In genomic region chr11:95991545-95991944, GRCh38 we compare ENCODE assay signal across 14 cellular contexts.
DNase-seq lines count a peak whose midpoint lies in the region; ATAC-seq and TF ChIP-seq lines count a peak whose summit lies in the region.
"Had no signal": no experiment of that assay in that cellular context is flagged by ENCODE, and none has a peak within 500 bp of the region (broad histone marks: within the 10 kb centered on the region; RNA-seq: fewer than 3 reads in every experiment).

No MANE protein-coding gene starts in this region.

- H3K27ac ChIP-seq in left lung = peak overlapping the region; percentile 46 to 69
- peak overlapping the region; percentile 69 for H3K27ac ChIP-seq in subcutaneous abdominal adipose tissue (ENCODE audit: low read depth, low read length)
- H3K27ac ChIP-seq: gastrocnemius medialis, VCaP had no signal

- POLR2A ChIA-PET in WTC11 (lab: Charles Lee) = no interaction called here
- POLR2A ChIA-PET in HEK293T (lab: Yijun Ruan, JAX) = no interaction called here

- no peaks in the 10 kb centered on the region for H3K27me3 ChIP-seq in left lung
- H3K27me3 ChIP-seq in subcutaneous abdominal adipose tissue (ENCODE audit: control insufficient read depth in 5 of 5, insufficient read depth in 4 of 5, low read length in 5 of 5) = no peaks in the 10 kb centered on the region
- H3K27me3 ChIP-seq: dorsolateral prefrontal cortex, gastrocnemius medialis had no signal

- intact Hi-C loops in left lung (cut with DNase I) = no loop called here

- peak; percentile 16 for DNase-seq in GM03348 (ENCODE audit: low spot score)
- DNase-seq in WTC11 (ENCODE audit: low spot score) = no peak
- DNase-seq in left lung = peak in 1 of 2 donors; percentile 39
- DNase-seq in activated CD4-positive, alpha-beta T cell treated with anti-CD3 and anti-CD28 coated beads for 48 hours = no peak
- no peak for DNase-seq in DMS79 (lab: John Stamatoyannopoulos, UW)
- DNase-seq in HEK293T (ENCODE audit: extremely low spot score) = no peak
- DNase-seq: dorsolateral prefrontal cortex; gastrocnemius medialis; NCI-H1092; stimulated activated CD4-positive, alpha-beta T cell treated with anti-CD3 and anti-CD28 coated beads, Interleukin-4, amount 100 ng/mL, for 4 hours had no signal

- H3K9ac ChIP-seq in subcutaneous abdominal adipose tissue (ENCODE audit: low read length in 5 of 5) = no peak overlapping the region

- peaks cover 46% of the 10 kb centered on the region for H3K4me1 Mint-ChIP-seq in WTC11
- peaks cover 13% of the 10 kb centered on the region for H3K4me1 Mint-ChIP-seq in activated T-helper 17 cell treated with anti-CD3 and anti-CD28 coated beads, Interleukin-2, amount 50 U/mL, for 72 hours

- H3K27ac Mint-ChIP-seq in WTC11 = 0 out of 2 replicates have a peak overlapping the region, but pooled peaks have one; percentile 83
- H3K27ac Mint-ChIP-seq in activated T-helper 17 cell treated with anti-CD3 and anti-CD28 coated beads, Interleukin-2, amount 50 U/mL, for 72 hours = no peak overlapping the region
- H3K27ac Mint-ChIP-seq: stimulated activated memory B cell treated with anti-CD40 and anti-IgM and Interleukin-4, amounts not matched to agents 10 μg/mL and 1 μg/mL and 100 μg/mL, for 72 hours had no signal

- ATAC-seq in WTC11 (no peak; the same call in 1 of the 2 replicates), left lung (peak; percentile 56)
- ATAC-seq in activated T-helper 17 cell treated with anti-CD3 and anti-CD28 coated beads, Interleukin-2, amount 50 U/mL, for 72 hours (replicated peaks) = no peak
- ATAC-seq: gastrocnemius medialis; stimulated activated memory B cell treated with anti-CD40 and anti-IgM and Interleukin-4, amounts not matched to agents 10 μg/mL and 1 μg/mL and 100 μg/mL, for 72 hours had no signal

- no peaks in the 10 kb centered on the region for H3K36me3 Mint-ChIP-seq in WTC11
- peaks cover 57% of the 10 kb centered on the region for H3K36me3 Mint-ChIP-seq in activated T-helper 17 cell treated with anti-CD3 and anti-CD28 coated beads, Interleukin-2, amount 50 U/mL, for 72 hours (ENCODE audit: low read depth)

- H3K36me3 ChIP-seq in left lung = peaks cover 0 to 4% of the 10 kb centered on the region in 2 donors
- peaks cover 0 to 18% (median 10%) of the 10 kb centered on the region in 5 donors for H3K36me3 ChIP-seq in subcutaneous abdominal adipose tissue (ENCODE audit: control insufficient read depth in 5 of 5, insufficient read depth in 5 of 5, low read length in 5 of 5)
- H3K36me3 ChIP-seq: gastrocnemius medialis had no signal

- H3K9me3 Mint-ChIP-seq in WTC11 = no peaks in the 10 kb centered on the region
- no peaks in the 10 kb centered on the region for H3K9me3 Mint-ChIP-seq in activated T-helper 17 cell treated with anti-CD3 and anti-CD28 coated beads, Interleukin-2, amount 50 U/mL, for 72 hours
- H3K9me3 Mint-ChIP-seq: stimulated activated memory B cell treated with anti-CD40 and anti-IgM and Interleukin-4, amounts not matched to agents 10 μg/mL and 1 μg/mL and 100 μg/mL, for 72 hours had no signal

- TF ChIP-seq CTCF in WTC11 (IDR thresholded peaks at IDR 0.05) = no peak
- no peak for TF ChIP-seq CTCF in left lung (IDR thresholded peaks at IDR 0.05)

- H3K4me1 ChIP-seq in left lung (peaks cover 12 to 14% of the 10 kb centered on the region in 2 donors), subcutaneous abdominal adipose tissue (ENCODE audit: control insufficient read depth in 5 of 5, insufficient read depth in 5 of 5, low read length in 5 of 5) (peaks cover 0 to 38% (median 18%) of the 10 kb centered on the region in 5 donors)
- H3K4me1 ChIP-seq: gastrocnemius medialis had no signal

- H3K4me3 Mint-ChIP-seq in WTC11 = no peak overlapping the region
- no peak overlapping the region for H3K4me3 Mint-ChIP-seq in activated T-helper 17 cell treated with anti-CD3 and anti-CD28 coated beads, Interleukin-2, amount 50 U/mL, for 72 hours
- H3K4me3 Mint-ChIP-seq: stimulated activated memory B cell treated with anti-CD40 and anti-IgM and Interleukin-4, amounts not matched to agents 10 μg/mL and 1 μg/mL and 100 μg/mL, for 72 hours had no signal

- CTCF ChIA-PET in WTC11 (lab: Charles Lee) = no interaction called here
- CTCF ChIA-PET in HEK293T (lab: Yijun Ruan, JAX) = no interaction called here

- H3K9me3 ChIP-seq in left lung = no peaks in the 10 kb centered on the region
- no peaks in the 10 kb centered on the region for H3K9me3 ChIP-seq in subcutaneous abdominal adipose tissue (ENCODE audit: control insufficient read depth in 5 of 5, low read length in 5 of 5)
- H3K9me3 ChIP-seq: gastrocnemius medialis had no signal

- no peak overlapping the region for H3K4me3 ChIP-seq in left lung
- H3K4me3 ChIP-seq in subcutaneous abdominal adipose tissue (ENCODE audit: low read depth in 1 of 5, low read length in 5 of 5) = no peak overlapping the region
- H3K4me3 ChIP-seq: dorsolateral prefrontal cortex, gastrocnemius medialis had no signal

- H3K27me3 Mint-ChIP-seq in WTC11 (ENCODE audit: low read depth) = no peaks in the 10 kb centered on the region
- no peaks in the 10 kb centered on the region for H3K27me3 Mint-ChIP-seq in activated T-helper 17 cell treated with anti-CD3 and anti-CD28 coated beads, Interleukin-2, amount 50 U/mL, for 72 hours
- H3K27me3 Mint-ChIP-seq: stimulated activated memory B cell treated with anti-CD40 and anti-IgM and Interleukin-4, amounts not matched to agents 10 μg/mL and 1 μg/mL and 100 μg/mL, for 72 hours had no signal

TF ChIP-seq in WTC11, 78 proteins besides CTCF, POLR2A, EP300 and RAD21:
- TF ChIP-seq E2F4 (CRISPR knock-in tag; IDR thresholded peaks at IDR 0.05; ENCODE audit: borderline replicate concordance, low read depth) (no peak), ZNF416 (CRISPR knock-in tag; IDR thresholded peaks at IDR 0.05) (no peak)
TF ChIP-seq in WTC11: peak in this region for 0.

TF ChIP-seq in HEK293T, 16 proteins besides CTCF, POLR2A, EP300 and RAD21:
- TF ChIP-seq TARDBP (IDR thresholded peaks at IDR 0.05) (no peak), SP1 (IDR thresholded peaks at IDR 0.05) (no peak), FOXM1 (IDR thresholded peaks at IDR 0.05; ENCODE audit: borderline replicate concordance) (no peak), ARNT (IDR thresholded peaks at IDR 0.05) (no peak), SUZ12 (IDR thresholded peaks at IDR 0.05) (no peak), ZNF384 (IDR thresholded peaks at IDR 0.05) (no peak), FOXA1 (IDR thresholded peaks at IDR 0.05) (no peak), FOXK2 (IDR thresholded peaks at IDR 0.05) (no peak), CTBP1 (IDR thresholded peaks at IDR 0.05; ENCODE audit: borderline replicate concordance) (no peak), ELF4 (IDR thresholded peaks at IDR 0.05) (no peak), HDGF (IDR thresholded peaks at IDR 0.05; ENCODE audit: borderline replicate concordance) (no peak), BHLHE40 (IDR thresholded peaks at IDR 0.05; ENCODE audit: borderline replicate concordance) (no peak), NFRKB (IDR thresholded peaks at IDR 0.05) (no peak), LEF1 (IDR thresholded peaks at IDR 0.05; ENCODE audit: borderline replicate concordance) (no peak)
